ENCODE assay signal across 8 cellular contexts in the genomic region with DNA sequence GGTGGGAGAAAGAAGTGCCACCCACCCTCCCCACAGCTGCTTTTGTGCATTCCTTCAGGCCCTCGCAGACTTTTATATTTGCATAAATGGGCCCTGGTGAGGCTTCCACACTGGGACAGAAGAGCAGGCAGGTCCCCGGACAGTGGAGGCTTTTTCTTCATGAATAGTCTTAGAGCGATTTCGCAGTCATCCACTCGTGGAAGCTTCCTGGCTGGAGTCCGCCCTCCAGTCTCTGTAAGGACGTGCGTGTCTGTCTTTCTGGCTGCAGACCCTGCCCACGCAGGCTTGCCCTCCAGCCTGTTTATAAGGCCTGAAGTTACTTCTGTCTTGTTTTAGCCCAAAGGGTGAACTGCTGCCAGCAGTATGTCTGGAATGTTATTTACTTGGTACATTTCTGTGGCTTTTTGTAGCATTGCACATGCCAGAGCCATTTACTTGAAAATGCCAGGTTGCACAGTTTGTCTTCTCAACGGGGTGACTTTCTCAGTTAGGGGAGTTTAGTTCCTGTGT.
A peak's percentile ranks its signal among the peaks of the same experiment; 100 is the strongest.
DNase-seq lines count a peak whose midpoint lies in the region; ATAC-seq, FAIRE-seq and TF ChIP-seq lines count a peak whose summit lies in the region.

No MANE protein-coding gene starts in this region.

- TF ChIP-seq POLR2A in GM12891 (IDR thresholded peaks at IDR 0.05; ENCODE audit: low read depth, low read length), result no peak

- peak; percentile 45 for FAIRE-seq in GM12891 (lab: Jason Lieb, UNC)

- DNase-seq in GM12891 (ENCODE audit: insufficient read length, low spot score) (no peak), foreskin melanocyte (peak; percentile 68), renal cortical epithelial cell (ENCODE audit: low read depth) (peak; percentile 99), SK-N-DZ (ENCODE audit: low spot score) (no peak), GDM1 (lab: John Stamatoyannopoulos, UW) (no peak)
- DNase-seq in activated naive CD4-positive, alpha-beta T cell (lab: John Stamatoyannopoulos, UW), result no peak

- ATAC-seq in SK-N-SH treated with all-trans-retinoic acid at 6 μM for 48 hours (peak; percentile 72), HG02763 (IDR thresholded peaks at IDR 0.05; ENCODE audit: unreplicated experiment) (no peak)

TF ChIP-seq in GM12891, 5 proteins besides CTCF, POLR2A, EP300 and RAD21:
- TF ChIP-seq POLR2AphosphoS5 (IDR thresholded peaks at IDR 0.05; ENCODE audit: low read depth, low read length) (no peak), POU2F2 (IDR thresholded peaks at IDR 0.05; ENCODE audit: low read depth, low read length) (no peak), SPI1 (IDR thresholded peaks at IDR 0.05; ENCODE audit: low read depth, low read length) (no peak), TAF1 (IDR thresholded peaks at IDR 0.05; ENCODE audit: low read depth, low read length) (no peak), PAX5 (IDR thresholded peaks at IDR 0.05; ENCODE audit: insufficient read depth, low read length, severe bottlenecking) (no peak)

TF ChIP-seq in SK-N-SH treated with all-trans-retinoic acid at 6 μM for 48 hours, 23 proteins besides CTCF, POLR2A, EP300 and RAD21:
- TF ChIP-seq ARNTL (CRISPR knock-in tag; IDR thresholded peaks at IDR 0.05; ENCODE audit: borderline replicate concordance, low read depth), result no peak
- peak; percentile 74 for TF ChIP-seq ISL1 (CRISPR knock-in tag; IDR thresholded peaks at IDR 0.05)

Comparison
In these comparisons a context has a peak if more than half of its experiments do, and no peak if none do; other contexts are left out.
1. DNase-seq: peak in foreskin melanocyte (single experiment) and renal cortical epithelial cell (single experiment); none in GM12891 (single experiment), SK-N-DZ (single experiment), activated naive CD4-positive, alpha-beta T cell (0 of 4) and GDM1 (single experiment).